Comparison of ENCODE assay signal across 13 cellular contexts in the genomic region with DNA sequence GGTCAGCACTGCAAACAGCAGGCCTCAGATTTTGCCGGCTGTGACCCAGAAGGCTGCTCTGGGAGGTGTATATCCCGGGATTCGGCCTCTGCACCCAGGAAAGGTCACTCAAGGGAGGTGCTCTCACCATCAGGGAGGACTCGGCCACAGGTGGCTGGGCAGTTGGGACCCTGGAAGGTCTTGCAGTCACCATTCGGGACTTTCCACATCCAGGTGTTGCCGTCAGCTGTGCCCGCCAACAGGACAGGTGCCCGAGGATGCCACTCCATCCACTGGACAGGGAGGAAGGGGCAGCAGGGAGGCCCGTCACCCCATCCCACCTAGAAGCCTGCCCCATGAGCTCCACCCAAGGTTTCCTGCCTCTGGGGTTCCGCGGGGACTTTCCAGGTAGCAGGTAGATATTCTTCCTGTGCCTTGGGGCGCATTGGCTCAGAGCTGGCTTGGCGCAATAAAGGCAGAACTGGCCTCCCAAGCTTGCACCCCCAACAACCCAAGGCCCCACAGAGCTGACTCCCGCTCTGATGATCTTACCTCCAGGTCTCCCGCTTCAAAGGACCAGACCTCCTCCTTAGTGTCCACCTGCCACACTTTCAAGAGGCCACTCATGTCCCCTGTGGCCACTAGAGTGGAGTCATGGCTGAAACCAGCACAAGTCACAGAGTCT.
"Had no signal": no experiment of that assay in that cellular context is flagged by ENCODE, and none has a peak within 500 bp of the region (broad histone marks: within the 10 kb centered on the region; RNA-seq: fewer than 3 reads in every experiment).

No MANE protein-coding gene starts in this region.

- ATAC-seq: mucosa of descending colon; natural killer cell treated with Interleukin-12 subunit alpha and Interleukin-12 subunit beta and Interleukin-15 and Interleukin-18, amount 100 ng/mL, for 72 hours; stimulated activated naive CD8-positive, alpha-beta T cell treated with anti-CD3 and anti-CD28 coated beads, Interleukin-15, amount 100 ng/mL, for 72 hours had no signal

- H3K4me3 ChIP-seq: mucosa of descending colon, thoracic aorta had no signal

- H3K4me3 Mint-ChIP-seq: activated CD4-positive, alpha-beta memory T cell treated with anti-CD3 and anti-CD28 coated beads for 36 hours; natural killer cell treated with Interleukin-12 subunit alpha and Interleukin-12 subunit beta and Interleukin-15 and Interleukin-18, amount 100 ng/mL, for 72 hours; stimulated activated naive CD8-positive, alpha-beta T cell treated with anti-CD3 and anti-CD28 coated beads, Interleukin-15, amount 100 ng/mL, for 72 hours had no signal

- H3K27ac ChIP-seq: thoracic aorta had no signal

- H3K36me3 Mint-ChIP-seq: natural killer cell treated with Interleukin-12 subunit alpha and Interleukin-12 subunit beta and Interleukin-15 and Interleukin-18, amount 100 ng/mL, for 72 hours had no signal

- H3K9me3 Mint-ChIP-seq: activated CD4-positive, alpha-beta memory T cell treated with anti-CD3 and anti-CD28 coated beads for 36 hours; natural killer cell treated with Interleukin-12 subunit alpha and Interleukin-12 subunit beta and Interleukin-15 and Interleukin-18, amount 100 ng/mL, for 72 hours; stimulated activated naive CD8-positive, alpha-beta T cell treated with anti-CD3 and anti-CD28 coated beads, Interleukin-15, amount 100 ng/mL, for 72 hours had no signal

- H3K9me3 ChIP-seq: mucosa of descending colon, thoracic aorta had no signal

- FAIRE-seq: colon had no signal

- H3K27me3 Mint-ChIP-seq: activated CD4-positive, alpha-beta memory T cell treated with anti-CD3 and anti-CD28 coated beads for 36 hours; activated naive CD8-positive, alpha-beta T cell; natural killer cell treated with Interleukin-12 subunit alpha and Interleukin-12 subunit beta and Interleukin-15 and Interleukin-18, amount 100 ng/mL, for 72 hours; stimulated activated naive CD8-positive, alpha-beta T cell treated with anti-CD3 and anti-CD28 coated beads, Interleukin-15, amount 100 ng/mL, for 72 hours had no signal

- DNase-seq: activated CD4-positive, alpha-beta memory T cell treated with anti-CD3 and anti-CD28 coated beads for 36 hours; activated CD4-positive, CD25-positive, alpha-beta regulatory T cell treated with anti-CD3 and anti-CD28 coated beads, Interleukin-2, amount 50 U/mL, for 72 hours; anterior cingulate cortex; foreskin melanocyte; head of caudate nucleus; mucosa of descending colon; stimulated activated CD4-positive, alpha-beta T cell treated with anti-CD3 and anti-CD28 coated beads, Interleukin-4, amount 100 ng/mL, for 1 hour; stimulated activated CD8-positive, alpha-beta memory T cell treated with anti-CD3 and anti-CD28 coated beads, Interleukin-4, amount 100 ng/mL, for 48 hours; stimulated activated naive CD8-positive, alpha-beta T cell treated with anti-CD3 and anti-CD28 coated beads, Interleukin-15, amount 100 ng/mL, for 72 hours had no signal

- H3K27ac Mint-ChIP-seq: activated CD4-positive, alpha-beta memory T cell treated with anti-CD3 and anti-CD28 coated beads for 36 hours; activated naive CD8-positive, alpha-beta T cell had no signal
